ENCODE assay signal across 1 cellular context in the genomic region with DNA sequence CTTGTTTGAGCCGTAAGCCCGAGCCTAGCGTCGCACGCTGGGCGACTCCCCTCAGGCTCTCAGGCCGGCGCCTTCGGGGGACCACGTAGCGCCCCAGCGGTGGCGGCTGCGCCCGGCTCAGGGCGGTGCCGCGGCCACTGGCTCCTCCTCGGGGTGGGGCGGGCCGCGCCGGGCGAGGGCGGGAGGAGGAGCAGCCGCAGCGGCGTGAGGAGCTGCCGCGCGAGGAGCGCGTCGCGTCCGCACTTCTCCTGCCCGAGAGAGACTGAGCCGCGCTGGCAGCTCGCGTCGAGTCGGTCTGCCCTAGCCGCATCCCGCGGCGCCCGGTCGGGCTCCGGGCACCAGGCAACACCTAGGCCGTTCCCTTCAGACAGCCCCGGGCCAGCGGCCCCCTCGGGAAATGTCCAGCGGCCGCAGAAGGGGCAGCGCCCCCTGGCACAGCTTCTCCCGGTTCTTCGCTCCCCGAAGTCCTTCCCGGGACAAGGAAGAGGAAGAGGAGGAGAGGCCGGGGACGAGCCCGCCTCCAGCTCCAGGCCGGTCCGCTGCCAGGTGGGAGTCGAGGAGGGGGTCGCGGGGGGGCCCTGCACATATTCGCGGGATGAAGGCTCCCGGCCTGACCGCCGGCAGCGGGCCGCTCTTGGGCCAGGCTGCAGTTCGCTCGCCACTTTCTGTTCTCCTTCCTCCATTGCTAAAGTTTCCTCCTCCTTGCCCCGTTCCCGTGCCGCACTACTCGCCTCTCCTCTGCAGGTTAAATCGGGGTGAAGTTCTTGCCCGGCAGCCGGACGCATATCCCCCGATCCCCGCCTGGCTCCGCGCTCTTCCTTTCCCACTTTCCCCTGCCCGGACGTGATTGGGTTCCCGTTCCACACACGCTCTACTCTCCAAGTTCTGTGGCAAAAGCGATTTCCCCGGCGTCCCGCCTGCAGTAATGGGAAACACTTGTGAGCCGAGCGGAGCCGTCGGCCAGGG.
TF ChIP-seq lines count a peak whose summit lies in the region.

CRYBG3 (plus strand) TSS at position 202 of the 966 bp plus-strand sequence; CDS start at position 398, 196 bp downstream.

TF ChIP-seq in H1, 55 proteins besides CTCF, POLR2A, EP300 and RAD21 (continued from another document):
- peak; percentile 83 for TF ChIP-seq CTBP2 (IDR thresholded peaks at IDR 0.05; ENCODE audit: borderline replicate concordance, insufficient read depth, insufficient read length, low read length)
